ENCODE assay signal across 1 cellular context in the genomic region with DNA sequence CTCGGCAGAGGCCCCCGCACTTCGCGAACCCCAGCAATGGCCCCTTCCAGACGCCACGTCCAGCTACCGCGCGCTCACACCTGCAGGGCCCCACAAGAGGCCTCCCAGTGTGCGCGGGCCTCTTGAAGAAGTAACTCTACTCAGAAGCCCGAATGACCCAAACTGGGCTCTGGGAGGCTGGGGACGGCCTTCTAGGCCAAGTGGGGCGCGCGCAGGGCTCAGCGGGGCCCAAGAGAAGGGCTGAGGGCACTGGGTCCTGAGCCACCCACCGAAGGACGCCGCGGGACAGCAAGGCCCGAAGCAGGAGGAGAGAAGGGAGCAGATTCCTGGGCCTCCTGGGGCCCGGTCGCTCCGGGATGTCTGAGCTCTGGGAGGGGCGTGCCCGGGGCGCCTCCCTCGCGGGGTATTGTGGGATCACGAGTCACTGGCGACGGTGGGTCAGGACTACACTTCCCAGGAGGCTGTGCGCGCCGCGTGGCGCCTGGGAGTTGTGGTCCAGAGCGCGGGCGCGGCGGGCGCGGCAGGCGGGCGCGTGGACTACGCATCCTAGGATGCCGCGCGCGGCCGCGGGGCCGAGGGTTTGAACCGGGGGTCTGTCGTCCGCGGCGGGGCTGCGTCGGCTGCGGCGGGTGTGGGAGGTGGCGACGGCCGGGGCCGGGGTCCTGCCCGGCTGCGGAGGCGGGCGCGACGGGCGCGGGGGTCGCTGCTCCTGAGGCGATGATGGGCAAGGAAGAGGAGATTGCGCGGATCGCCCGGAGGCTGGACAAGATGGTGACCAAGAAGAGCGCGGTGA.
A peak's percentile ranks its signal among the peaks of the same experiment; 100 is the strongest.
TF ChIP-seq lines count a peak whose summit lies in the region.

A gene (plus strand): TSS at position 603 of the 793 bp plus-strand sequence. CDS start 115 bp downstream, at position 718.

TF ChIP-seq in K562, 482 proteins besides CTCF, POLR2A, EP300 and RAD21 (continued from another document and continues in another):
- TF ChIP-seq ZNF583 (CRISPR knock-in tag; IDR thresholded peaks at IDR 0.05) (peak; percentile 96), ZNF316 (IDR thresholded peaks at IDR 0.05) (no peak), HCFC1 (IDR thresholded peaks at IDR 0.05; ENCODE audit: low read depth, low read length) (peak; percentile 100), CAMTA2 (CRISPR knock-in tag; conservative IDR thresholded peaks at IDR 0.05) (no peak), JUNB (CRISPR knock-in tag; conservative IDR thresholded peaks at IDR 0.05) (no peak), SMAD2 (IDR thresholded peaks at IDR 0.05; ENCODE audit: low read depth, low read length) (no peak), ZEB2 (IDR thresholded peaks at IDR 0.05) (no peak), HNRNPUL1 (IDR thresholded peaks at IDR 0.05; ENCODE audit: low read length) (no peak), NR3C1 (CRISPR knock-in tag; IDR thresholded peaks at IDR 0.05) (no peak), TBP (optimal IDR thresholded peaks at IDR 0.05; ENCODE audit: low read depth, low read length) (peak; percentile 33), TEAD1 (CRISPR knock-in tag; IDR thresholded peaks at IDR 0.05) (peak; percentile 13 to 89; a peak in 3 of 4 replicates), CEBPB (tag; IDR thresholded peaks at IDR 0.05) (no peak), ESRRA (IDR thresholded peaks at IDR 0.05; ENCODE audit: borderline replicate concordance, low read depth) (peak; percentile 15; the same call in 1 of the 2 replicates), ZKSCAN8 (CRISPR knock-in tag; IDR thresholded peaks at IDR 0.05) (no peak), NFE2 (IDR thresholded peaks at IDR 0.05; ENCODE audit: low read depth) (0 out of 2 replicates have a peak, but pooled peaks have one; percentile 13), FOXM1 (IDR thresholded peaks at IDR 0.05; ENCODE audit: low read depth) (no peak), FOXM1 (CRISPR knock-in tag; IDR thresholded peaks at IDR 0.05; ENCODE audit: low read depth) (no peak), TAF9B (IDR thresholded peaks at IDR 0.05; ENCODE audit: partially characterized antibody) (no peak), ZNF274 (IDR thresholded peaks at IDR 0.05; ENCODE audit: borderline replicate concordance, low read depth, low read length) (no peak), SMAD1 (IDR thresholded peaks at IDR 0.05; ENCODE audit: low read depth, low read length, partially characterized antibody) (no peak), COPS2 (conservative IDR thresholded peaks at IDR 0.05) (no peak), POLR2H (tag; IDR thresholded peaks at IDR 0.05; ENCODE audit: low read depth) (no peak), ATF7 (IDR thresholded peaks at IDR 0.05) (peak; percentile 62; the same call in 1 of the 2 replicates), ZNF444 (CRISPR knock-in tag; IDR thresholded peaks at IDR 0.05) (0 out of 2 replicates have a peak, but pooled peaks have one; percentile 10), MAFG (tag; conservative IDR thresholded peaks at IDR 0.05) (no peak), MAFK (IDR thresholded peaks at IDR 0.05; ENCODE audit: low read length) (no peak), POLR2G (IDR thresholded peaks at IDR 0.05; ENCODE audit: low read depth, low read length) (peak; percentile 86), ZKSCAN3 (CRISPR knock-in tag; IDR thresholded peaks at IDR 0.05) (no peak), HDAC8 (tag; IDR thresholded peaks at IDR 0.05) (peak; percentile 55; the same call in 1 of the 2 replicates), KHSRP (IDR thresholded peaks at IDR 0.05) (no peak), PCBP2 (IDR thresholded peaks at IDR 0.05; ENCODE audit: low read depth, low read length, poor library complexity, severe bottlenecking) (no peak), ZFP36 (IDR thresholded peaks at IDR 0.05; ENCODE audit: low read depth, low read length, partially characterized antibody) (no peak), DNMT1 (IDR thresholded peaks at IDR 0.05) (no peak), CHD4 (IDR thresholded peaks at IDR 0.05; ENCODE audit: insufficient read depth, insufficient replicate concordance, low read depth, low read length, poor library complexity, severe bottlenecking) (no peak), ZNF780A (CRISPR knock-in tag; IDR thresholded peaks at IDR 0.05) (no peak), ZBTB8A (IDR thresholded peaks at IDR 0.05; ENCODE audit: partially characterized antibody) (no peak), FOS (IDR thresholded peaks at IDR 0.05; ENCODE audit: extremely low read depth, insufficient read length) (no peak), SREBF2 (CRISPR knock-in tag; IDR thresholded peaks at IDR 0.05) (no peak), KLF10 (CRISPR knock-in tag; IDR thresholded peaks at IDR 0.05) (no peak)
- TF ChIP-seq, protein P1, sequence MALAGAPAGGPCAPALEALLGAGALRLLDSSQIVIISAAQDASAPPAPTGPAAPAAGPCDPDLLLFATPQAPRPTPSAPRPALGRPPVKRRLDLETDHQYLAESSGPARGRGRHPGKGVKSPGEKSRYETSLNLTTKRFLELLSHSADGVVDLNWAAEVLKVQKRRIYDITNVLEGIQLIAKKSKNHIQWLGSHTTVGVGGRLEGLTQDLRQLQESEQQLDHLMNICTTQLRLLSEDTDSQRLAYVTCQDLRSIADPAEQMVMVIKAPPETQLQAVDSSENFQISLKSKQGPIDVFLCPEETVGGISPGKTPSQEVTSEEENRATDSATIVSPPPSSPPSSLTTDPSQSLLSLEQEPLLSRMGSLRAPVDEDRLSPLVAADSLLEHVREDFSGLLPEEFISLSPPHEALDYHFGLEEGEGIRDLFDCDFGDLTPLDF (CRISPR knock-in tag; IDR thresholded peaks at IDR 0.05), result 0 out of 2 replicates have a peak, but pooled peaks have one; percentile 67
- TF ChIP-seq, protein P2, sequence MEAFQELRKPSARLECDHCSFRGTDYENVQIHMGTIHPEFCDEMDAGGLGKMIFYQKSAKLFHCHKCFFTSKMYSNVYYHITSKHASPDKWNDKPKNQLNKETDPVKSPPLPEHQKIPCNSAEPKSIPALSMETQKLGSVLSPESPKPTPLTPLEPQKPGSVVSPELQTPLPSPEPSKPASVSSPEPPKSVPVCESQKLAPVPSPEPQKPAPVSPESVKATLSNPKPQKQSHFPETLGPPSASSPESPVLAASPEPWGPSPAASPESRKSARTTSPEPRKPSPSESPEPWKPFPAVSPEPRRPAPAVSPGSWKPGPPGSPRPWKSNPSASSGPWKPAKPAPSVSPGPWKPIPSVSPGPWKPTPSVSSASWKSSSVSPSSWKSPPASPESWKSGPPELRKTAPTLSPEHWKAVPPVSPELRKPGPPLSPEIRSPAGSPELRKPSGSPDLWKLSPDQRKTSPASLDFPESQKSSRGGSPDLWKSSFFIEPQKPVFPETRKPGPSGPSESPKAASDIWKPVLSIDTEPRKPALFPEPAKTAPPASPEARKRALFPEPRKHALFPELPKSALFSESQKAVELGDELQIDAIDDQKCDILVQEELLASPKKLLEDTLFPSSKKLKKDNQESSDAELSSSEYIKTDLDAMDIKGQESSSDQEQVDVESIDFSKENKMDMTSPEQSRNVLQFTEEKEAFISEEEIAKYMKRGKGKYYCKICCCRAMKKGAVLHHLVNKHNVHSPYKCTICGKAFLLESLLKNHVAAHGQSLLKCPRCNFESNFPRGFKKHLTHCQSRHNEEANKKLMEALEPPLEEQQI (IDR thresholded peaks at IDR 0.05), result no peak
- TF ChIP-seq, protein P3, sequence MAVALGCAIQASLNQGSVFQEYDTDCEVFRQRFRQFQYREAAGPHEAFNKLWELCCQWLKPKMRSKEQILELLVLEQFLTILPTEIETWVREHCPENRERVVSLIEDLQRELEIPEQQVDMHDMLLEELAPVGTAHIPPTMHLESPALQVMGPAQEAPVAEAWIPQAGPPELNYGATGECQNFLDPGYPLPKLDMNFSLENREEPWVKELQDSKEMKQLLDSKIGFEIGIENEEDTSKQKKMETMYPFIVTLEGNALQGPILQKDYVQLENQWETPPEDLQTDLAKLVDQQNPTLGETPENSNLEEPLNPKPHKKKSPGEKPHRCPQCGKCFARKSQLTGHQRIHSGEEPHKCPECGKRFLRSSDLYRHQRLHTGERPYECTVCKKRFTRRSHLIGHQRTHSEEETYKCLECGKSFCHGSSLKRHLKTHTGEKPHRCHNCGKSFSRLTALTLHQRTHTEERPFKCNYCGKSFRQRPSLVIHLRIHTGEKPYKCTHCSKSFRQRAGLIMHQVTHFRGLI (CRISPR knock-in tag; IDR thresholded peaks at IDR 0.05), result peak; percentile 68; the same call in 1 of the 2 replicates
- TF ChIP-seq, protein P4, sequence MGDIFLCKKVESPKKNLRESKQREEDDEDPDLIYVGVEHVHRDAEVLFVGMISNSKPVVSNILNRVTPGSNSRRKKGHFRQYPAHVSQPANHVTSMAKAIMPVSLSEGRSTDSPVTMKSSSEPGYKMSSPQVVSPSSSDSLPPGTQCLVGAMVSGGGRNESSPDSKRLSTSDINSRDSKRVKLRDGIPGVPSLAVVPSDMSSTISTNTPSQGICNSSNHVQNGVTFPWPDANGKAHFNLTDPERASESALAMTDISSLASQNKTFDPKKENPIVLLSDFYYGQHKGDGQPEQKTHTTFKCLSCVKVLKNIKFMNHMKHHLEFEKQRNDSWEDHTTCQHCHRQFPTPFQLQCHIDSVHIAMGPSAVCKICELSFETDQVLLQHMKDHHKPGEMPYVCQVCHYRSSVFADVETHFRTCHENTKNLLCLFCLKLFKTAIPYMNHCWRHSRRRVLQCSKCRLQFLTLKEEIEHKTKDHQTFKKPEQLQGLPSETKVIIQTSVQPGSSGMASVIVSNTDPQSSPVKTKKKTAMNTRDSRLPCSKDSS (IDR thresholded peaks at IDR 0.05; ENCODE audit: low read depth, partially characterized antibody), result no peak
- TF ChIP-seq, protein P5, sequence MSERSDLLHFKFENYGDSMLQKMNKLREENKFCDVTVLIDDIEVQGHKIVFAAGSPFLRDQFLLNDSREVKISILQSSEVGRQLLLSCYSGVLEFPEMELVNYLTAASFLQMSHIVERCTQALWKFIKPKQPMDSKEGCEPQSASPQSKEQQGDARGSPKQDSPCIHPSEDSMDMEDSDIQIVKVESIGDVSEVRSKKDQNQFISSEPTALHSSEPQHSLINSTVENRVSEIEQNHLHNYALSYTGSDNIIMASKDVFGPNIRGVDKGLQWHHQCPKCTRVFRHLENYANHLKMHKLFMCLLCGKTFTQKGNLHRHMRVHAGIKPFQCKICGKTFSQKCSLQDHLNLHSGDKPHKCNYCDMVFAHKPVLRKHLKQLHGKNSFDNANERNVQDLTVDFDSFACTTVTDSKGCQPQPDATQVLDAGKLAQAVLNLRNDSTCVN (CRISPR knock-in tag; IDR thresholded peaks at IDR 0.05), result peak; percentile 40; the same call in 1 of the 2 replicates
- TF ChIP-seq, protein P6, sequence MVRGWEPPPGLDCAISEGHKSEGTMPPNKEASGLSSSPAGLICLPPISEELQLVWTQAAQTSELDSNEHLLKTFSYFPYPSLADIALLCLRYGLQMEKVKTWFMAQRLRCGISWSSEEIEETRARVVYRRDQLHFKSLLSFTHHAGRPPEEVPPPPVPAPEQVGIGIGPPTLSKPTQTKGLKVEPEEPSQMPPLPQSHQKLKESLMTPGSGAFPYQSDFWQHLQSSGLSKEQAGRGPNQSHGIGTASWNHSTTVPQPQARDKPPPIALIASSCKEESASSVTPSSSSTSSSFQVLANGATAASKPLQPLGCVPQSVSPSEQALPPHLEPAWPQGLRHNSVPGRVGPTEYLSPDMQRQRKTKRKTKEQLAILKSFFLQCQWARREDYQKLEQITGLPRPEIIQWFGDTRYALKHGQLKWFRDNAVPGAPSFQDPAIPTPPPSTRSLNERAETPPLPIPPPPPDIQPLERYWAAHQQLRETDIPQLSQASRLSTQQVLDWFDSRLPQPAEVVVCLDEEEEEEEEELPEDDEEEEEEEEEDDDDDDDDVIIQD (CRISPR knock-in tag; IDR thresholded peaks at IDR 0.05), result 0 out of 2 replicates have a peak, but pooled peaks have one; percentile 45
- TF ChIP-seq, protein P7, sequence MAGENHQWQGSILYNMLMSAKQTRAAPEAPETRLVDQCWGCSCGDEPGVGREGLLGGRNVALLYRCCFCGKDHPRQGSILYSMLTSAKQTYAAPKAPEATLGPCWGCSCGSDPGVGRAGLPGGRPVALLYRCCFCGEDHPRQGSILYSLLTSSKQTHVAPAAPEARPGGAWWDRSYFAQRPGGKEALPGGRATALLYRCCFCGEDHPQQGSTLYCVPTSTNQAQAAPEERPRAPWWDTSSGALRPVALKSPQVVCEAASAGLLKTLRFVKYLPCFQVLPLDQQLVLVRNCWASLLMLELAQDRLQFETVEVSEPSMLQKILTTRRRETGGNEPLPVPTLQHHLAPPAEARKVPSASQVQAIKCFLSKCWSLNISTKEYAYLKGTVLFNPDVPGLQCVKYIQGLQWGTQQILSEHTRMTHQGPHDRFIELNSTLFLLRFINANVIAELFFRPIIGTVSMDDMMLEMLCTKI (IDR thresholded peaks at IDR 0.05; ENCODE audit: partially characterized antibody), result no peak
- TF ChIP-seq, protein P8, sequence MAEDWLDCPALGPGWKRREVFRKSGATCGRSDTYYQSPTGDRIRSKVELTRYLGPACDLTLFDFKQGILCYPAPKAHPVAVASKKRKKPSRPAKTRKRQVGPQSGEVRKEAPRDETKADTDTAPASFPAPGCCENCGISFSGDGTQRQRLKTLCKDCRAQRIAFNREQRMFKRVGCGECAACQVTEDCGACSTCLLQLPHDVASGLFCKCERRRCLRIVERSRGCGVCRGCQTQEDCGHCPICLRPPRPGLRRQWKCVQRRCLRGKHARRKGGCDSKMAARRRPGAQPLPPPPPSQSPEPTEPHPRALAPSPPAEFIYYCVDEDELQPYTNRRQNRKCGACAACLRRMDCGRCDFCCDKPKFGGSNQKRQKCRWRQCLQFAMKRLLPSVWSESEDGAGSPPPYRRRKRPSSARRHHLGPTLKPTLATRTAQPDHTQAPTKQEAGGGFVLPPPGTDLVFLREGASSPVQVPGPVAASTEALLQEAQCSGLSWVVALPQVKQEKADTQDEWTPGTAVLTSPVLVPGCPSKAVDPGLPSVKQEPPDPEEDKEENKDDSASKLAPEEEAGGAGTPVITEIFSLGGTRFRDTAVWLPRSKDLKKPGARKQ (CRISPR knock-in tag; IDR thresholded peaks at IDR 0.05), result no peak; the same call in 1 of the 2 replicates
- TF ChIP-seq, protein P9, sequence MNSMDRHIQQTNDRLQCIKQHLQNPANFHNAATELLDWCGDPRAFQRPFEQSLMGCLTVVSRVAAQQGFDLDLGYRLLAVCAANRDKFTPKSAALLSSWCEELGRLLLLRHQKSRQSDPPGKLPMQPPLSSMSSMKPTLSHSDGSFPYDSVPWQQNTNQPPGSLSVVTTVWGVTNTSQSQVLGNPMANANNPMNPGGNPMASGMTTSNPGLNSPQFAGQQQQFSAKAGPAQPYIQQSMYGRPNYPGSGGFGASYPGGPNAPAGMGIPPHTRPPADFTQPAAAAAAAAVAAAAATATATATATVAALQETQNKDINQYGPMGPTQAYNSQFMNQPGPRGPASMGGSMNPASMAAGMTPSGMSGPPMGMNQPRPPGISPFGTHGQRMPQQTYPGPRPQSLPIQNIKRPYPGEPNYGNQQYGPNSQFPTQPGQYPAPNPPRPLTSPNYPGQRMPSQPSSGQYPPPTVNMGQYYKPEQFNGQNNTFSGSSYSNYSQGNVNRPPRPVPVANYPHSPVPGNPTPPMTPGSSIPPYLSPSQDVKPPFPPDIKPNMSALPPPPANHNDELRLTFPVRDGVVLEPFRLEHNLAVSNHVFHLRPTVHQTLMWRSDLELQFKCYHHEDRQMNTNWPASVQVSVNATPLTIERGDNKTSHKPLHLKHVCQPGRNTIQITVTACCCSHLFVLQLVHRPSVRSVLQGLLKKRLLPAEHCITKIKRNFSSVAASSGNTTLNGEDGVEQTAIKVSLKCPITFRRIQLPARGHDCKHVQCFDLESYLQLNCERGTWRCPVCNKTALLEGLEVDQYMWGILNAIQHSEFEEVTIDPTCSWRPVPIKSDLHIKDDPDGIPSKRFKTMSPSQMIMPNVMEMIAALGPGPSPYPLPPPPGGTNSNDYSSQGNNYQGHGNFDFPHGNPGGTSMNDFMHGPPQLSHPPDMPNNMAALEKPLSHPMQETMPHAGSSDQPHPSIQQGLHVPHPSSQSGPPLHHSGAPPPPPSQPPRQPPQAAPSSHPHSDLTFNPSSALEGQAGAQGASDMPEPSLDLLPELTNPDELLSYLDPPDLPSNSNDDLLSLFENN (IDR thresholded peaks at IDR 0.05; ENCODE audit: low read depth in 2 of 2, low read length in 2 of 2), result peak in 1 of 2 experiments; percentile 53; a peak in 1 of 4 replicates
